Comparison of ENCODE assay signal across 19 cellular contexts in genomic region chr6:147022041-147022440, GRCh38.
A peak's percentile ranks its signal among the peaks of the same experiment; 100 is the strongest.
DNase-seq lines count a peak whose midpoint lies in the region; ATAC-seq and TF ChIP-seq lines count a peak whose summit lies in the region.
"Had no signal": no experiment of that assay in that cellular context is flagged by ENCODE, and none has a peak within 500 bp of the region (broad histone marks: within the 10 kb centered on the region; RNA-seq: fewer than 3 reads in every experiment).

No MANE protein-coding gene starts in this region.

- in situ Hi-C loops in IMR-90 (cut with MboI; ENCODE audit: low sequenced_read_pairs) (no loop called here), mammary epithelial cell (cut with MboI; ENCODE audit: low sequenced_read_pairs in 2 of 2) (no loop called here)

- POLR2A ChIA-PET in IMR-90 (lab: Charles Lee; ENCODE audit: unreplicated experiment), result no interaction called here

- H3K36me3 ChIP-seq in IMR-90 (ENCODE audit: control insufficient read depth, insufficient read depth, low read length) (no peaks in the 10 kb centered on the region), mammary epithelial cell (ENCODE audit: insufficient read depth, low read length) (no peaks in the 10 kb centered on the region)
- H3K36me3 ChIP-seq: neural progenitor cell, right atrium auricular region, upper lobe of left lung had no signal

- no peak overlapping the region for H3K18ac ChIP-seq in IMR-90 (ENCODE audit: low read depth, low read length)

- H4K5ac ChIP-seq in IMR-90 (ENCODE audit: low read depth, low read length), result no peak overlapping the region

- WGBS in IMR-90 (ENCODE audit: extremely low coverage in 2 of 2, insufficient read length in 1 of 2), 2 experiments, result 57% methylated on average over 2 of the region's 2 CpGs; no CpG with 5 or more reads in 1 of the 2 experiments
- WGBS in mammary epithelial cell (ENCODE audit: low coverage, missing lambda C conversion rate), result 0% methylated on average over 2 of the region's 2 CpGs

- H4K20me1 ChIP-seq in IMR-90 (ENCODE audit: insufficient read depth, low read length) (no peaks in the 10 kb centered on the region), mammary epithelial cell (ENCODE audit: insufficient read depth, low read length) (no peaks in the 10 kb centered on the region)

- H2AK5ac ChIP-seq in IMR-90 (ENCODE audit: low read depth, low read length), result no peak overlapping the region

- no peak overlapping the region for H2BK15ac ChIP-seq in IMR-90 (ENCODE audit: low read depth, low read length)

- H4K91ac ChIP-seq in IMR-90 (ENCODE audit: insufficient read depth, low read depth, low read length), result no peak overlapping the region

- H2AK9ac ChIP-seq in IMR-90 (replicated peaks; ENCODE audit: low read depth, low read length, poor library complexity), result no peak overlapping the region

- no peak overlapping the region for H2BK120ac ChIP-seq in IMR-90 (ENCODE audit: low read depth, low read length)

- H3K4ac ChIP-seq in IMR-90 (ENCODE audit: low read depth, low read length), result no peak overlapping the region

- H3K4me2 ChIP-seq in IMR-90 (ENCODE audit: low read depth, low read length) (no peak overlapping the region), mammary epithelial cell (ENCODE audit: insufficient read depth, low read depth, low read length) (no peak overlapping the region)
- H3K4me2 ChIP-seq: neural progenitor cell had no signal

- intact Hi-C loops in IMR-90 (cut with micrococcal nuclease), result no loop called here
- intact Hi-C loops in mammary epithelial cell (cut with micrococcal nuclease), result no loop called here

- no peak overlapping the region for H3K4me3 ChIP-seq in AG10803 (ENCODE audit: low read length)
- H3K4me3 ChIP-seq in IMR-90 (ENCODE audit: insufficient read depth, low read depth, low read length), result no peak overlapping the region
- no peak overlapping the region for H3K4me3 ChIP-seq in mammary epithelial cell (replicated peaks in 1 of 3; ENCODE audit: insufficient read depth in 1 of 3, low read depth in 2 of 3, low read length in 3 of 3)
- no peak overlapping the region for H3K4me3 ChIP-seq in coronary artery
- H3K4me3 ChIP-seq: neural progenitor cell, right atrium auricular region, upper lobe of left lung had no signal

- no peak for TF ChIP-seq POLR2A in IMR-90 (IDR thresholded peaks at IDR 0.05; ENCODE audit: low read depth, low read length)

- H3K56ac ChIP-seq in IMR-90 (ENCODE audit: extremely low read depth, insufficient read depth, low read length), result no peak overlapping the region

- H3K9ac ChIP-seq in IMR-90 (ENCODE audit: low read depth, low read length) (no peak overlapping the region), mammary epithelial cell (ENCODE audit: insufficient read depth, low read length) (no peak overlapping the region)
- H3K9ac ChIP-seq: neural progenitor cell had no signal

- DNase-seq in AG10803 (ENCODE audit: low read depth) (peak; percentile 62), IMR-90 (peak; percentile 48), mammary epithelial cell (peak; percentile 79), kidney glomerular epithelial cell (lab: John Stamatoyannopoulos, UW) (peak; percentile 61), AG20443 (ENCODE audit: low spot score) (no peak), coronary artery (ENCODE audit: low spot score) (no peak), NCI-H2029 treated with DMSO at 0.1 percent for 48 hours (lab: John Stamatoyannopoulos, UW) (no peak)
- DNase-seq in activated CD4-positive, CD25-positive, alpha-beta regulatory T cell treated with anti-CD3 and anti-CD28 coated beads, Interleukin-2, amount 50 U/mL, for 72 hours, result no peak
- DNase-seq: CD8-positive, alpha-beta T cell; DMS79; foreskin fibroblast; left colon; NCI-H2081 treated with DMSO at 0.1 percent for 48 hours; NCI-H510A; SIG-M5; stimulated activated naive CD8-positive, alpha-beta T cell treated with anti-CD3 and anti-CD28 coated beads, Interleukin-15, amount 100 ng/mL, for 72 hours; upper lobe of left lung had no signal

- H3K27ac ChIP-seq in IMR-90 (ENCODE audit: insufficient read depth, low read length) (no peak overlapping the region), mammary epithelial cell (ENCODE audit: insufficient read depth, low read depth, low read length) (no peak overlapping the region), coronary artery (no peak overlapping the region)
- H3K27ac ChIP-seq: neural progenitor cell, right atrium auricular region, upper lobe of left lung had no signal

- CTCF ChIA-PET in IMR-90 (lab: Yijun Ruan, JAX), result no interaction called here
- CTCF ChIA-PET in mammary epithelial cell (lab: Charles Lee; ENCODE audit: low non-redundant PET), result no interaction called here

- H2AFZ ChIP-seq in IMR-90 (replicated peaks; ENCODE audit: low read length, poor library complexity) (no peak overlapping the region), mammary epithelial cell (ENCODE audit: low read depth, low read length) (no peak overlapping the region)
- H2AFZ ChIP-seq: neural progenitor cell had no signal

- H3K79me1 ChIP-seq in IMR-90 (ENCODE audit: low read depth in 1 of 2, low read length in 2 of 2), result no peaks in the 10 kb centered on the region

- H3K23ac ChIP-seq in IMR-90 (ENCODE audit: low read depth, low read length), result no peak overlapping the region

- no peaks in the 10 kb centered on the region for H3K27me3 ChIP-seq in IMR-90 (ENCODE audit: control insufficient read depth, insufficient read depth, low read length)
- H3K27me3 ChIP-seq in mammary epithelial cell (ENCODE audit: insufficient read depth, low read length), result no peaks in the 10 kb centered on the region
- H3K27me3 ChIP-seq: neural progenitor cell, right atrium auricular region, upper lobe of left lung had no signal

- TF ChIP-seq CTCF in AG10803 (conservative IDR thresholded peaks at IDR 0.05; ENCODE audit: low read length), result no peak
- TF ChIP-seq CTCF in IMR-90 (conservative IDR thresholded peaks at IDR 0.05; ENCODE audit: low read depth, low read length), result no peak
- TF ChIP-seq CTCF in mammary epithelial cell (conservative IDR thresholded peaks at IDR 0.05 in 1 of 2, IDR thresholded peaks at IDR 0.05 in 1 of 2; ENCODE audit: extremely low read depth in 1 of 2, insufficient read depth in 1 of 2, low read depth in 1 of 2, low read length in 2 of 2), result no peak
- no peak for TF ChIP-seq CTCF in coronary artery (IDR thresholded peaks at IDR 0.05)

- BruUV-seq in IMR-90 (replicated peaks; lab: Mats Ljungman, UMichigan), result no TSS peak
- BruUV-seq in mammary epithelial cell (replicated peaks; lab: Mats Ljungman, UMichigan), result no TSS peak

- H4K8ac ChIP-seq in IMR-90 (ENCODE audit: low read depth in 2 of 2, low read length in 2 of 2), result no peak overlapping the region

- H3K4me1 ChIP-seq in IMR-90 (ENCODE audit: control insufficient read depth, insufficient read depth, low read length) (no peaks in the 10 kb centered on the region), mammary epithelial cell (ENCODE audit: insufficient read depth, low read length) (no peaks in the 10 kb centered on the region)
- H3K4me1 ChIP-seq: neural progenitor cell, right atrium auricular region, upper lobe of left lung had no signal

- TF ChIP-seq RAD21 in IMR-90 (IDR thresholded peaks at IDR 0.05; ENCODE audit: low read length), result no peak

- dilution Hi-C loops in IMR-90 (cut with HindIII; ENCODE audit: low sequenced_read_pairs, unreplicated experiment) (no loop called here), mammary epithelial cell (cut with HindIII; ENCODE audit: low sequenced_read_pairs) (no loop called here)

- H3K9me1 ChIP-seq in IMR-90 (ENCODE audit: insufficient read depth, low read length), result no peaks in the 10 kb centered on the region; the same call in 1 of the 2 replicates

- no peak overlapping the region for H3K14ac ChIP-seq in IMR-90 (replicated peaks; ENCODE audit: low read depth, low read length)

- ATAC-seq in IMR-90 (ENCODE audit: low read depth), result no peak
- ATAC-seq: CD8-positive, alpha-beta T cell; left colon; stimulated activated naive CD8-positive, alpha-beta T cell treated with anti-CD3 and anti-CD28 coated beads, Interleukin-15, amount 100 ng/mL, for 72 hours had no signal

- no peak overlapping the region for H2BK20ac ChIP-seq in IMR-90 (ENCODE audit: low read depth, low read length)

- no peaks in the 10 kb centered on the region for H3K9me3 ChIP-seq in IMR-90 (ENCODE audit: control insufficient read depth, insufficient read depth, low read length)
- no peaks in the 10 kb centered on the region for H3K9me3 ChIP-seq in mammary epithelial cell (replicated peaks; ENCODE audit: insufficient read depth, low read length)
- H3K9me3 ChIP-seq: right atrium auricular region, upper lobe of left lung had no signal

- H2BK5ac ChIP-seq in IMR-90 (ENCODE audit: low read depth, low read length, poor library complexity, severe bottlenecking), result no peak overlapping the region

- no peaks in the 10 kb centered on the region for H3K79me2 ChIP-seq in mammary epithelial cell (ENCODE audit: insufficient read depth, low read length)

TF ChIP-seq in IMR-90, 13 proteins besides CTCF, POLR2A, EP300 and RAD21 (continues in another document):
- TF ChIP-seq CHD1 (IDR thresholded peaks at IDR 0.05; ENCODE audit: low read depth, low read length) (no peak), MAZ (IDR thresholded peaks at IDR 0.05; ENCODE audit: borderline replicate concordance, low read depth, low read length) (no peak), CEBPB (IDR thresholded peaks at IDR 0.05; ENCODE audit: low read depth, low read length) (no peak), RCOR1 (IDR thresholded peaks at IDR 0.05; ENCODE audit: insufficient replicate concordance, low read length) (no peak), MXI1 (IDR thresholded peaks at IDR 0.05; ENCODE audit: borderline replicate concordance, low read depth, low read length) (no peak), ELK1 (IDR thresholded peaks at IDR 0.05; ENCODE audit: borderline replicate concordance, low read depth, low read length) (no peak), USF2 (IDR thresholded peaks at IDR 0.05; ENCODE audit: low read depth, low read length) (no peak), RFX5 (IDR thresholded peaks at IDR 0.05; ENCODE audit: low read depth, low read length) (no peak), FOS (IDR thresholded peaks at IDR 0.05; ENCODE audit: low read depth, low read length) (no peak)

Comparison
In these comparisons a context has a peak if more than half of its experiments do, and no peak if none do; other contexts are left out.
1. DNase-seq: peak in AG10803 (single experiment), IMR-90 (single experiment), mammary epithelial cell (single experiment) and kidney glomerular epithelial cell (single experiment); none in AG20443 (single experiment), coronary artery (single experiment), activated CD4-positive, CD25-positive, alpha-beta regulatory T cell treated with anti-CD3 and anti-CD28 coated beads, Interleukin-2, amount 50 U/mL, for 72 hours (single experiment) and NCI-H2029 treated with DMSO at 0.1 percent for 48 hours (single experiment).